21 cellular contexts compared by ENCODE assay signal in genomic region chr22:29393019-29393608, GRCh38. TPM values are rescaled to one million over a fixed set of nuclear protein-coding genes. Genes with fewer than 3 reads are reported as not detected.
DNase-seq lines count a peak whose midpoint lies in the region; ATAC-seq and TF ChIP-seq lines count a peak whose summit lies in the region.
"Had no signal": no experiment of that assay in that cellular context is flagged by ENCODE, and none has a peak within 500 bp of the region (broad histone marks: within the 10 kb centered on the region; RNA-seq: fewer than 3 reads in every experiment).

No MANE protein-coding gene starts in this region.

- peak overlapping the region; percentile 70 for H3K27ac Mint-ChIP-seq in dendritic cell treated with granulocyte-macrophage colony-stimulating factor and Interleukin-4, amounts not matched to agents 40 ng/mL and 50 ng/mL, for 4 days
- H3K27ac Mint-ChIP-seq in naive thymus-derived CD4-positive, alpha-beta T cell, result no peak overlapping the region
- H3K27ac Mint-ChIP-seq: activated CD4-positive, alpha-beta memory T cell treated with anti-CD3 and anti-CD28 coated beads for 36 hours; activated T-cell treated with anti-CD3 and anti-CD28 coated beads, Interleukin-2, amount 50 U/mL, for 72 hours; natural killer cell had no signal

- peaks cover 4% of the 10 kb centered on the region for H3K27me3 Mint-ChIP-seq in dendritic cell treated with granulocyte-macrophage colony-stimulating factor and Interleukin-4, amounts not matched to agents 40 ng/mL and 50 ng/mL, for 4 days
- no peaks in the 10 kb centered on the region for H3K27me3 Mint-ChIP-seq in naive thymus-derived CD4-positive, alpha-beta T cell
- H3K27me3 Mint-ChIP-seq: activated CD4-positive, alpha-beta memory T cell treated with anti-CD3 and anti-CD28 coated beads for 36 hours had no signal

- H3K36me3 Mint-ChIP-seq in dendritic cell treated with granulocyte-macrophage colony-stimulating factor and Interleukin-4, amounts not matched to agents 40 ng/mL and 50 ng/mL, for 4 days (ENCODE audit: low read depth), result peaks cover 4% of the 10 kb centered on the region
- H3K36me3 Mint-ChIP-seq in naive thymus-derived CD4-positive, alpha-beta T cell, result no peaks in the 10 kb centered on the region
- H3K36me3 Mint-ChIP-seq: activated CD4-positive, alpha-beta memory T cell treated with anti-CD3 and anti-CD28 coated beads for 36 hours; natural killer cell had no signal

- H3K9me3 Mint-ChIP-seq in dendritic cell treated with granulocyte-macrophage colony-stimulating factor and Interleukin-4, amounts not matched to agents 40 ng/mL and 50 ng/mL, for 4 days, result no peaks in the 10 kb centered on the region
- no peaks in the 10 kb centered on the region for H3K9me3 Mint-ChIP-seq in naive thymus-derived CD4-positive, alpha-beta T cell
- H3K9me3 Mint-ChIP-seq: activated CD4-positive, alpha-beta memory T cell treated with anti-CD3 and anti-CD28 coated beads for 36 hours; activated T-cell treated with anti-CD3 and anti-CD28 coated beads, Interleukin-2, amount 50 U/mL, for 72 hours; natural killer cell had no signal

- POLR2A ChIA-PET in naive thymus-derived CD4-positive, alpha-beta T cell (lab: Charles Lee), result no interaction called here

- H3K9me3 ChIP-seq in ovary, result no peaks in the 10 kb centered on the region
- no peaks in the 10 kb centered on the region for H3K9me3 ChIP-seq in lower lobe of right lung
- no peaks in the 10 kb centered on the region for H3K9me3 ChIP-seq in naive thymus-derived CD4-positive, alpha-beta T cell (ENCODE audit: control insufficient read depth in 2 of 3, low read length in 3 of 3)
- H3K9me3 ChIP-seq: breast epithelium, psoas muscle, vagina had no signal

- H3K4me3 Mint-ChIP-seq in dendritic cell treated with granulocyte-macrophage colony-stimulating factor and Interleukin-4, amounts not matched to agents 40 ng/mL and 50 ng/mL, for 4 days, result no peak overlapping the region
- no peak overlapping the region for H3K4me3 Mint-ChIP-seq in naive thymus-derived CD4-positive, alpha-beta T cell
- H3K4me3 Mint-ChIP-seq: activated CD4-positive, alpha-beta memory T cell treated with anti-CD3 and anti-CD28 coated beads for 36 hours; activated T-cell treated with anti-CD3 and anti-CD28 coated beads, Interleukin-2, amount 50 U/mL, for 72 hours; natural killer cell had no signal

- CTCF ChIA-PET in naive thymus-derived CD4-positive, alpha-beta T cell (lab: Charles Lee), result interaction anchor here (0.6 to 0.9 kb wide), 2 partner anchors 8 to 131 kb away, joined by 4 read pairs; no protein-coding TSS in a partner anchor

- H3K4me3 ChIP-seq in ovary (no peak overlapping the region), lower lobe of right lung (no peak overlapping the region)
- no peak overlapping the region for H3K4me3 ChIP-seq in naive thymus-derived CD4-positive, alpha-beta T cell (ENCODE audit: low read length)
- H3K4me3 ChIP-seq: breast epithelium, psoas muscle, vagina had no signal

- TF ChIP-seq POLR2A in ovary (IDR thresholded peaks at IDR 0.05), result no peak

- ATAC-seq in lower lobe of right lung, result no peak
- ATAC-seq in naive thymus-derived CD4-positive, alpha-beta T cell, result no peak
- ATAC-seq: activated T-cell treated with anti-CD3 and anti-CD28 coated beads, Interleukin-2, amount 50 U/mL, for 72 hours; esophagus mucosa; natural killer cell; psoas muscle had no signal

- H3K36me3 ChIP-seq in ovary, result no peaks in the 10 kb centered on the region
- H3K36me3 ChIP-seq in lower lobe of right lung, result no peaks in the 10 kb centered on the region
- H3K36me3 ChIP-seq in naive thymus-derived CD4-positive, alpha-beta T cell (ENCODE audit: control insufficient read depth in 2 of 3, insufficient read depth in 3 of 3, low read length in 3 of 3), result no peaks in the 10 kb centered on the region
- H3K36me3 ChIP-seq: breast epithelium, vagina had no signal

- peak; percentile 31 for DNase-seq in GDM1 (lab: John Stamatoyannopoulos, UW)
- peak; percentile 53 to 77 for DNase-seq in NOMO-1 (lab: John Stamatoyannopoulos, UW; ENCODE audit: unreplicated experiment in 2 of 2)
- no peak for DNase-seq in stimulated activated naive CD4-positive, alpha-beta T cell (lab: John Stamatoyannopoulos, UW)
- no peak for DNase-seq in ovary
- DNase-seq in lower lobe of right lung, result no peak
- DNase-seq in naive thymus-derived CD4-positive, alpha-beta T cell, result no peak
- DNase-seq: activated CD4-positive, alpha-beta memory T cell treated with anti-CD3 and anti-CD28 coated beads for 36 hours; activated T-cell treated with anti-CD3 and anti-CD28 coated beads, Interleukin-2, amount 50 U/mL, for 72 hours; HCEC 1CT; natural killer cell; NCI-H1092 treated with DMSO at 0.1 percent for 48 hours; psoas muscle; Right ventricle myocardium superior; T1000 had no signal

- H3K4me1 ChIP-seq in ovary (ENCODE audit: insufficient read depth) (peaks cover 2% of the 10 kb centered on the region), lower lobe of right lung (peaks cover 7% of the 10 kb centered on the region)
- peaks cover 6 to 7% of the 10 kb centered on the region in 2 donors for H3K4me1 ChIP-seq in naive thymus-derived CD4-positive, alpha-beta T cell (ENCODE audit: control insufficient read depth in 2 of 2, insufficient read depth in 2 of 2, low read length in 2 of 2)
- H3K4me1 ChIP-seq: breast epithelium had no signal

- H3K27ac ChIP-seq in 22Rv1 (peak overlapping the region; percentile 20; the same call in 1 of the 2 replicates), ovary (no peak overlapping the region), lower lobe of right lung (no peak overlapping the region)
- no peak overlapping the region for H3K27ac ChIP-seq in naive thymus-derived CD4-positive, alpha-beta T cell (ENCODE audit: low read depth, low read length)
- H3K27ac ChIP-seq: breast epithelium, psoas muscle, vagina had no signal

- no peak for TF ChIP-seq EP300 in ovary (IDR thresholded peaks at IDR 0.05)

- H3K27me3 ChIP-seq in ovary (no peaks in the 10 kb centered on the region), lower lobe of right lung (ENCODE audit: low read depth) (no peaks in the 10 kb centered on the region)
- no peaks in the 10 kb centered on the region for H3K27me3 ChIP-seq in naive thymus-derived CD4-positive, alpha-beta T cell (ENCODE audit: control insufficient read depth in 2 of 2, insufficient read depth in 2 of 2, low read length in 2 of 2)
- H3K27me3 ChIP-seq: breast epithelium, vagina had no signal

- TF ChIP-seq CTCF in 22Rv1 (IDR thresholded peaks at IDR 0.05) (no peak), ovary (IDR thresholded peaks at IDR 0.05) (no peak), lower lobe of right lung (IDR thresholded peaks at IDR 0.05) (no peak)

- peaks cover 55% of the 10 kb centered on the region for H3K4me1 Mint-ChIP-seq in dendritic cell treated with granulocyte-macrophage colony-stimulating factor and Interleukin-4, amounts not matched to agents 40 ng/mL and 50 ng/mL, for 4 days (ENCODE audit: low read depth)
- peaks cover 11 to 19% (median 16%) of the 10 kb centered on the region in 7 donors for H3K4me1 Mint-ChIP-seq in naive thymus-derived CD4-positive, alpha-beta T cell

- intact Hi-C loops in dendritic cell treated with granulocyte-macrophage colony-stimulating factor and Interleukin-4, amounts not matched to agents 40 ng/mL and 50 ng/mL, for 4 days (cut with micrococcal nuclease), result no loop called here
- intact Hi-C loops in ovary (cut with DNase I), result loop anchor here in 2 of 4 donors (10.0 kb wide), 2 partner anchors 122 to 132 kb away; no protein-coding TSS in a partner anchor
- intact Hi-C loops in lower lobe of right lung (cut with DNase I), result no loop called here
- intact Hi-C loops in naive thymus-derived CD4-positive, alpha-beta T cell (cut with micrococcal nuclease), result no loop called here

- WGBS in ovary, 3 donors, result 81 to 89% (median 88%) methylated on average over 2 of the region's 2 CpGs

RNA-seq across cellular contexts. Expression of gene AP1B1, which starts 4.7 kb away (rescaled TPM):
- total RNA-seq in ovary, result 10 to 100 TPM; 19.0 to 54.0 (median 36.8) TPM
- 10 to 100 TPM; 17.7 to 43.6 TPM for polyA plus RNA-seq in ovary
- 70.3 TPM for total RNA-seq in lower lobe of right lung
- total RNA-seq in naive thymus-derived CD4-positive, alpha-beta T cell, result 10 to 100 TPM; 38.5 to 77.7 (median 45.8) TPM
- polyA plus RNA-seq in naive thymus-derived CD4-positive, alpha-beta T cell, result 10 to 100 TPM; 15.0 to 22.7 TPM

RNA-seq across cellular contexts. Expression of gene RFPL1, which starts 45.3 kb away (rescaled TPM):
- total RNA-seq in ovary, result not detected
- not detected for polyA plus RNA-seq in ovary
- total RNA-seq in lower lobe of right lung, result not detected
- under 1 TPM in 2 of 5 experiments, not detected in 3; 0.15 to 0.24 TPM for total RNA-seq in naive thymus-derived CD4-positive, alpha-beta T cell
- under 1 TPM in 1 of 2 donors, not detected in 1; 0.14 TPM for polyA plus RNA-seq in naive thymus-derived CD4-positive, alpha-beta T cell
- total RNA-seq: activated CD4-positive, alpha-beta memory T cell treated with anti-CD3 and anti-CD28 coated beads for 36 hours; activated T-cell treated with anti-CD3 and anti-CD28 coated beads, Interleukin-2, amount 50 U/mL, for 72 hours; breast epithelium; esophagus mucosa; glomerular endothelial cell; lung microvascular endothelial cell; natural killer cell; psoas muscle; Right ventricle myocardium superior; vagina had no signal
- polyA plus RNA-seq: psoas muscle had no signal

Comparison
In these comparisons a context has a peak if more than half of its experiments do, and no peak if none do; other contexts are left out.
1. DNase-seq: peak in GDM1 (single experiment) and NOMO-1 (2 of 2); none in stimulated activated naive CD4-positive, alpha-beta T cell (0 of 6), ovary (0 of 5), lower lobe of right lung (single experiment) and naive thymus-derived CD4-positive, alpha-beta T cell (0 of 9).